1 cellular context compared by ENCODE assay signal in genomic region chr2:98583866-98584618, GRCh38.
A peak's percentile ranks its signal among the peaks of the same experiment; 100 is the strongest.
TF ChIP-seq lines count a peak whose summit lies in the region.

No MANE protein-coding gene starts in this region.

TF ChIP-seq in HepG2, 621 proteins besides CTCF, POLR2A, EP300 and RAD21 (continued from another document and continues in another):
- TF ChIP-seq ZNF180 (CRISPR knock-in tag; IDR thresholded peaks at IDR 0.05; ENCODE audit: borderline replicate concordance, low read depth) (no peak), ZBTB2 (CRISPR knock-in tag; IDR thresholded peaks at IDR 0.05; ENCODE audit: low read depth) (peak; percentile 41; the same call in 1 of the 2 replicates), MXD3 (CRISPR knock-in tag; IDR thresholded peaks at IDR 0.05) (peak; percentile 69; the same call in 1 of the 2 replicates), MLXIP (CRISPR knock-in tag; IDR thresholded peaks at IDR 0.05; ENCODE audit: borderline replicate concordance) (no peak), CEBPG (CRISPR knock-in tag; IDR thresholded peaks at IDR 0.05) (peak; percentile 60), ZBTB43 (CRISPR knock-in tag; conservative IDR thresholded peaks at IDR 0.05) (0 out of 2 replicates have a peak, but pooled peaks have one; percentile 20), BORCS8-MEF2B (CRISPR knock-in tag; IDR thresholded peaks at IDR 0.05) (peak; percentile 70; the same call in 1 of the 2 replicates), CEBPZ (IDR thresholded peaks at IDR 0.05; ENCODE audit: low read length) (no peak), RARG (CRISPR knock-in tag; IDR thresholded peaks at IDR 0.05; ENCODE audit: low read depth) (no peak), DNMT1 (CRISPR knock-in tag; IDR thresholded peaks at IDR 0.05) (0 out of 2 replicates have a peak, but pooled peaks have one; percentile 65), ZNF512 (CRISPR knock-in tag; IDR thresholded peaks at IDR 0.05) (0 out of 2 replicates have a peak, but pooled peaks have one; percentile 50), ONECUT2 (CRISPR knock-in tag; IDR thresholded peaks at IDR 0.05) (no peak), ZKSCAN1 (IDR thresholded peaks at IDR 0.05; ENCODE audit: low read length) (peak; percentile 34; the same call in 1 of the 2 replicates), ZXDC (CRISPR knock-in tag; IDR thresholded peaks at IDR 0.05) (no peak), ZNF260 (CRISPR knock-in tag; IDR thresholded peaks at IDR 0.05; ENCODE audit: borderline replicate concordance, low read depth) (no peak), MAZ (IDR thresholded peaks at IDR 0.05; ENCODE audit: borderline replicate concordance, low read depth, low read length) (no peak), MAZ (CRISPR knock-in tag; IDR thresholded peaks at IDR 0.05; ENCODE audit: low read depth) (peak; percentile 75), GPBP1L1 (CRISPR knock-in tag; IDR thresholded peaks at IDR 0.05) (no peak), CCAR2 (optimal IDR thresholded peaks at IDR 0.05; ENCODE audit: low read depth, low read length) (no peak), ZNF646 (CRISPR knock-in tag; IDR thresholded peaks at IDR 0.05) (0 out of 2 replicates have a peak, but pooled peaks have one; percentile 21), EED (CRISPR knock-in tag; IDR thresholded peaks at IDR 0.05) (no peak), NFYB (CRISPR knock-in tag; IDR thresholded peaks at IDR 0.05) (no peak), SAFB2 (CRISPR knock-in tag; IDR thresholded peaks at IDR 0.05; ENCODE audit: borderline replicate concordance, low read depth) (no peak), HNF4A (CRISPR knock-in tag; IDR thresholded peaks at IDR 0.05) (peak; percentile 98), ZNF605 (CRISPR knock-in tag; IDR thresholded peaks at IDR 0.05) (peak; percentile 54), NFE2 (CRISPR knock-in tag; IDR thresholded peaks at IDR 0.05) (no peak), FUBP1 (CRISPR knock-in tag; IDR thresholded peaks at IDR 0.05; ENCODE audit: borderline replicate concordance) (no peak), MATR3 (CRISPR knock-in tag; IDR thresholded peaks at IDR 0.05) (no peak), NFIB (CRISPR knock-in tag; IDR thresholded peaks at IDR 0.05; ENCODE audit: borderline replicate concordance) (no peak), ZNF589 (CRISPR knock-in tag; conservative IDR thresholded peaks at IDR 0.05) (peak; percentile 53; the same call in 1 of the 2 replicates)
